8 cellular contexts compared by ENCODE assay signal in genomic region chr4:56435748-56436442, GRCh38. TPM values are rescaled to one million over a fixed set of nuclear protein-coding genes. Genes with fewer than 3 reads are reported as not detected.
DNase-seq lines count a peak whose midpoint lies in the region; TF ChIP-seq lines count a peak whose summit lies in the region.

A gene with protein sequence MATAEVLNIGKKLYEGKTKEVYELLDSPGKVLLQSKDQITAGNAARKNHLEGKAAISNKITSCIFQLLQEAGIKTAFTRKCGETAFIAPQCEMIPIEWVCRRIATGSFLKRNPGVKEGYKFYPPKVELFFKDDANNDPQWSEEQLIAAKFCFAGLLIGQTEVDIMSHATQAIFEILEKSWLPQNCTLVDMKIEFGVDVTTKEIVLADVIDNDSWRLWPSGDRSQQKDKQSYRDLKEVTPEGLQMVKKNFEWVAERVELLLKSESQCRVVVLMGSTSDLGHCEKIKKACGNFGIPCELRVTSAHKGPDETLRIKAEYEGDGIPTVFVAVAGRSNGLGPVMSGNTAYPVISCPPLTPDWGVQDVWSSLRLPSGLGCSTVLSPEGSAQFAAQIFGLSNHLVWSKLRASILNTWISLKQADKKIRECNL (plus strand): TSS chr4:56436260. CDS start chr4:56436313, 53 bp downstream.

- peak; percentile 5 for TF ChIP-seq RAD21 in neural cell (conservative IDR thresholded peaks at IDR 0.05)

- peak within 1 kb of the TSS; percentile 78 for H3K4me2 ChIP-seq in neural cell (ENCODE audit: low read length)

- peaks cover 3% of the 10 kb centered on the region for H3F3A ChIP-seq in neural cell (ENCODE audit: insufficient read depth, low read length, poor library complexity, severe bottlenecking)

- 0 to 1% (median 0%) methylated on average over 27 to 63 of the region's 63 CpGs for WGBS in stomach, 5 donors

- peaks cover 47% of the 10 kb centered on the region for H3K79me2 ChIP-seq in neural cell (replicated peaks; ENCODE audit: insufficient read depth, low read length)

- TF ChIP-seq CTCF in neural cell (IDR thresholded peaks at IDR 0.05; ENCODE audit: poor library complexity, severe bottlenecking) (peak; percentile 41), stomach (IDR thresholded peaks at IDR 0.05) (peak in 1 of 7 experiments; percentile 5)

- no peak for TF ChIP-seq POLR2A in stomach (IDR thresholded peaks at IDR 0.05)

- intact Hi-C loops in stomach (cut with DNase I; ENCODE audit: low total_unique reads), result no loop called here

- no peaks in the 10 kb centered on the region for H4K20me1 ChIP-seq in neural cell (ENCODE audit: insufficient read depth)

- H3K9me2 ChIP-seq in neural cell (ENCODE audit: insufficient read depth, low read length), result no peaks in the 10 kb centered on the region

- H3K9me3 ChIP-seq in neural cell (ENCODE audit: low read length), result no peaks in the 10 kb centered on the region
- H3K9me3 ChIP-seq in stomach, result no peaks in the 10 kb centered on the region

- H3K4me1 ChIP-seq in stomach, result peaks cover 8 to 35% (median 33%) of the 10 kb centered on the region in 4 donors

- DNase-seq in ELF-1 (ENCODE audit: low read depth, low spot score) (peak; percentile 99), H7 (peak; percentile 96), M059J (ENCODE audit: low read depth) (peak; percentile 86), SHP77 (lab: John Stamatoyannopoulos, UW) (peak; percentile 96 to 98), fibroblast of the conjunctiva (ENCODE audit: low read depth) (peak; percentile 88), stomach (peak; percentile 92)
- DNase-seq in activated effector memory CD4-positive, alpha-beta T cell treated with anti-CD3 and anti-CD28 coated beads, Interleukin-2, amount 50 U/mL, for 16 hours, result peak; percentile 99

- H3K27me3 ChIP-seq in H7 (ENCODE audit: control insufficient read depth, insufficient read depth, low read length) (no peaks in the 10 kb centered on the region), neural cell (ENCODE audit: insufficient read depth, low read depth, low read length) (no peaks in the 10 kb centered on the region), stomach (no peaks in the 10 kb centered on the region)

- peak within 1 kb of the TSS; percentile 57 for H3K27ac ChIP-seq in neural cell (ENCODE audit: low read length)
- H3K27ac ChIP-seq in stomach, result peak within 1 kb of the TSS; percentile 85 to 96 (median 95)

- H3K4me3 ChIP-seq in H7 (ENCODE audit: insufficient read depth, low read depth, low read length) (peak within 1 kb of the TSS; percentile 90), neural cell (ENCODE audit: low read length) (peak within 1 kb of the TSS; percentile 82), stomach (peak within 1 kb of the TSS; percentile 73 to 93 (median 83))

- peak within 1 kb of the TSS; percentile 55 for H3K9ac ChIP-seq in neural cell (ENCODE audit: low read length)

- H3K36me3 ChIP-seq in H7 (replicated peaks; ENCODE audit: control insufficient read depth, insufficient read depth, low read length) (no peaks in the 10 kb centered on the region; the same call in 1 of the 2 replicates), neural cell (ENCODE audit: insufficient read depth, low read length) (no peaks in the 10 kb centered on the region), stomach (no peaks in the 10 kb centered on the region)

- H2AFZ ChIP-seq in neural cell (ENCODE audit: low read depth, low read length), result peak within 1 kb of the TSS; percentile 58

- TF ChIP-seq EP300 in neural cell (conservative IDR thresholded peaks at IDR 0.05; ENCODE audit: poor library complexity, severe bottlenecking), result peak; percentile 51
- TF ChIP-seq EP300 in stomach (IDR thresholded peaks at IDR 0.05), result peak; percentile 30

TF ChIP-seq in neural cell, 6 proteins besides CTCF, POLR2A, EP300 and RAD21:
- TF ChIP-seq MXI1 (conservative IDR thresholded peaks at IDR 0.05; ENCODE audit: poor library complexity, severe bottlenecking), result peak; percentile 100
- TF ChIP-seq EZH2 (IDR thresholded peaks at IDR 0.05; ENCODE audit: borderline replicate concordance, insufficient read depth, low read length, poor library complexity, severe bottlenecking), result no peak
- TF ChIP-seq, protein P1, sequence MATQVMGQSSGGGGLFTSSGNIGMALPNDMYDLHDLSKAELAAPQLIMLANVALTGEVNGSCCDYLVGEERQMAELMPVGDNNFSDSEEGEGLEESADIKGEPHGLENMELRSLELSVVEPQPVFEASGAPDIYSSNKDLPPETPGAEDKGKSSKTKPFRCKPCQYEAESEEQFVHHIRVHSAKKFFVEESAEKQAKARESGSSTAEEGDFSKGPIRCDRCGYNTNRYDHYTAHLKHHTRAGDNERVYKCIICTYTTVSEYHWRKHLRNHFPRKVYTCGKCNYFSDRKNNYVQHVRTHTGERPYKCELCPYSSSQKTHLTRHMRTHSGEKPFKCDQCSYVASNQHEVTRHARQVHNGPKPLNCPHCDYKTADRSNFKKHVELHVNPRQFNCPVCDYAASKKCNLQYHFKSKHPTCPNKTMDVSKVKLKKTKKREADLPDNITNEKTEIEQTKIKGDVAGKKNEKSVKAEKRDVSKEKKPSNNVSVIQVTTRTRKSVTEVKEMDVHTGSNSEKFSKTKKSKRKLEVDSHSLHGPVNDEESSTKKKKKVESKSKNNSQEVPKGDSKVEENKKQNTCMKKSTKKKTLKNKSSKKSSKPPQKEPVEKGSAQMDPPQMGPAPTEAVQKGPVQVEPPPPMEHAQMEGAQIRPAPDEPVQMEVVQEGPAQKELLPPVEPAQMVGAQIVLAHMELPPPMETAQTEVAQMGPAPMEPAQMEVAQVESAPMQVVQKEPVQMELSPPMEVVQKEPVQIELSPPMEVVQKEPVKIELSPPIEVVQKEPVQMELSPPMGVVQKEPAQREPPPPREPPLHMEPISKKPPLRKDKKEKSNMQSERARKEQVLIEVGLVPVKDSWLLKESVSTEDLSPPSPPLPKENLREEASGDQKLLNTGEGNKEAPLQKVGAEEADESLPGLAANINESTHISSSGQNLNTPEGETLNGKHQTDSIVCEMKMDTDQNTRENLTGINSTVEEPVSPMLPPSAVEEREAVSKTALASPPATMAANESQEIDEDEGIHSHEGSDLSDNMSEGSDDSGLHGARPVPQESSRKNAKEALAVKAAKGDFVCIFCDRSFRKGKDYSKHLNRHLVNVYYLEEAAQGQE (IDR thresholded peaks at IDR 0.05; ENCODE audit: borderline replicate concordance), result no peak
- no peak for TF ChIP-seq TAF1 (IDR thresholded peaks at IDR 0.05; ENCODE audit: low read depth)
TF ChIP-seq in neural cell: peak in this region for 1.

RNA-seq across cellular contexts. Expression of the gene that starts here (rescaled TPM):
- total RNA-seq in H7 (2014; rRNA removed; shearing (Covaris generic)), result 192 and 207 TPM in 2 replicates
- 62.0 and 68.5 TPM in 2 replicates for total RNA-seq in M059J (2014; rRNA removed; shearing (Covaris generic))
- 18.4 and 24.4 TPM in 2 replicates for polyA plus RNA-seq in neural cell
- polyA minus RNA-seq in neural cell, result 17.0 and 20.8 TPM in 2 replicates
- 10 to 100 TPM in 2 of 5 donors, 1 to 10 TPM in 3; 2.3 to 27.2 (median 8.9) TPM for total RNA-seq in stomach
- 10 to 100 TPM; 17.3 to 32.8 (median 21.3) TPM for polyA plus RNA-seq in stomach

Comparison
In these comparisons a context has a peak if more than half of its experiments do, and no peak if none do; other contexts are left out.
1. Peak in every context shown above with its lines: DNase-seq, H3K4me3 ChIP-seq and H3K27ac ChIP-seq.